In the genomic region with DNA sequence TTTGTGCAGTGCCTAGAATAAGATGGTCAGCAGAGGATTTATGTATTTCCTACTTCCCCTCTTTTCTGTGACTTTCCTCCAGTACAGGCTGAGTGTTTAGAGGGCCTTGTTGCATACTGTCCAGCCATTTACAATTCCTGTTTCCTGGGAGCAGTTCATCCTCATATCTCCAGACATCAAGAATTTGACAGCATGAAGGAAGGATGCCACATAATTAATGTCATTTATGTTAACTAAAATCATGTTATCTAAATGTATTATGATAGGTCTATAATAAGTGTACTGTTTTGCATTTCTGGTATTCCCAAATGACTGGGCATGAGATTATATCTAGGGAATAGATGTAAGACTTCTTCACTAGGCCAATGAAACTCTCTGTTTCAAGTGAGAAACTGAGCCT, we compare ENCODE assay signal across 7 cellular contexts.
"Had no signal": no experiment of that assay in that cellular context is flagged by ENCODE, and none has a peak within 500 bp of the region (broad histone marks: within the 10 kb centered on the region; RNA-seq: fewer than 3 reads in every experiment).

No MANE protein-coding gene starts in this region.

- H3K9me3 Mint-ChIP-seq: IgD-negative memory B cell had no signal

- H3K4me3 Mint-ChIP-seq: IgD-negative memory B cell had no signal

- H3K27ac ChIP-seq: HL-60 had no signal

- DNase-seq: IMR-90, KBM-7, KG1 had no signal

- H3K36me3 Mint-ChIP-seq: IgD-negative memory B cell had no signal

- ATAC-seq: HepG2, K562 had no signal

- H3K27me3 Mint-ChIP-seq: IgD-negative memory B cell had no signal

- H3K4me3 ChIP-seq: K562 had no signal

- H3K27ac Mint-ChIP-seq: IgD-negative memory B cell had no signal

- H3K4me1 Mint-ChIP-seq: IgD-negative memory B cell had no signal
